ENCODE assay signal across 8 cellular contexts in genomic region chr4:105140684-105141490, GRCh38. TPM values are rescaled to one million over a fixed set of nuclear protein-coding genes. Genes with fewer than 3 reads are reported as not detected.
DNase-seq lines count a peak whose midpoint lies in the region; ATAC-seq and TF ChIP-seq lines count a peak whose summit lies in the region.

No MANE protein-coding gene starts in this region.

- H3K27me3 ChIP-seq in right lobe of liver (no peaks in the 10 kb centered on the region), tibial nerve (no peaks in the 10 kb centered on the region)

- intact Hi-C loops in right lobe of liver (cut with DNase I) (no loop called here), lower leg skin (cut with DNase I; ENCODE audit: low total_unique reads) (loop anchor here (10.0 kb wide), 1 partner anchor 334 kb away; the partner anchor contains the start of gene PPA2)

- WGBS in right lobe of liver (ENCODE audit: insufficient coverage, low coverage, low lambda C conversion rate, missing lambda C conversion rate) = 18% methylated on average over 7 of the region's 7 CpGs
- WGBS in tibial nerve, 2 donors = 41 to 47% methylated on average over 7 of the region's 7 CpGs
- WGBS in lower leg skin, 2 donors = 50% methylated on average over 7 of the region's 7 CpGs

- H3K9me3 ChIP-seq in right lobe of liver (no peaks in the 10 kb centered on the region), tibial nerve (no peaks in the 10 kb centered on the region)

- H3K27ac ChIP-seq in RWPE1 = no peak overlapping the region
- no peak overlapping the region for H3K27ac ChIP-seq in right lobe of liver
- no peak overlapping the region for H3K27ac ChIP-seq in tibial nerve

- POLR2A ChIA-PET in RWPE1 (lab: Yijun Ruan, JAX; ENCODE audit: low non-redundant PET) = no interaction called here

- DNase-seq in AG09309 (ENCODE audit: low read depth) (no peak), RWPE1 (ENCODE audit: low spot score) (peak; percentile 17), right lobe of liver (no peak), tibial nerve (ENCODE audit: low spot score in 2 of 2) (peak in 1 of 2 donors; percentile 43), 8988T (no peak), lower leg skin (ENCODE audit: low spot score in 2 of 2) (no peak)
- peak; percentile 48 for DNase-seq in central memory CD4-positive, alpha-beta T cell

- TF ChIP-seq POLR2A in right lobe of liver (IDR thresholded peaks at IDR 0.05) (no peak), tibial nerve (IDR thresholded peaks at IDR 0.05) (no peak), lower leg skin (IDR thresholded peaks at IDR 0.05) (no peak)

- no peaks in the 10 kb centered on the region for H3K36me3 ChIP-seq in right lobe of liver
- no peaks in the 10 kb centered on the region for H3K36me3 ChIP-seq in tibial nerve

- H3K4me3 ChIP-seq in AG09309 (ENCODE audit: control insufficient read depth, low read depth, low read length) = no peak overlapping the region
- H3K4me3 ChIP-seq in right lobe of liver = no peak overlapping the region
- H3K4me3 ChIP-seq in tibial nerve = no peak overlapping the region
- H3K4me3 ChIP-seq in lower leg skin (ENCODE audit: low read depth, poor library complexity, severe bottlenecking) = no peak overlapping the region

- peak; percentile 67 for TF ChIP-seq CTCF in AG09309 (IDR thresholded peaks at IDR 0.05; ENCODE audit: control insufficient read depth, insufficient read depth, low read depth, low read length, missing control alignments)
- TF ChIP-seq CTCF in RWPE1 (conservative IDR thresholded peaks at IDR 0.05; ENCODE audit: low read depth) = peak; percentile 38
- peak; percentile 67 to 74 (median 72) for TF ChIP-seq CTCF in right lobe of liver (IDR thresholded peaks at IDR 0.05)
- peak; percentile 29 to 63 (median 44) for TF ChIP-seq CTCF in tibial nerve (IDR thresholded peaks at IDR 0.05)
- TF ChIP-seq CTCF in lower leg skin (IDR thresholded peaks at IDR 0.05) = no peak

- H3K4me1 ChIP-seq in right lobe of liver (peaks cover 0 to 4% (median 0%) of the 10 kb centered on the region in 4 donors), tibial nerve (peaks cover 0 to 32% (median 0%) of the 10 kb centered on the region in 4 donors)

- ATAC-seq in GM18511 (IDR thresholded peaks at IDR 0.05; ENCODE audit: unreplicated experiment) = peak; percentile 49
- peak; percentile 82 to 93 (median 87) for ATAC-seq in right lobe of liver

- TF ChIP-seq EP300 in tibial nerve (IDR thresholded peaks at IDR 0.05) = no peak

- CTCF ChIA-PET in RWPE1 (lab: Yijun Ruan, JAX) = interaction anchor here (0.6 to 1.1 kb wide), 3 partner anchors 14 to 1127 kb away, joined by 3 read pairs; no protein-coding TSS in a partner anchor

RNA-seq across cellular contexts. Expression of gene TET2, which starts 5.8 kb away (rescaled TPM):
- 1 to 10 TPM; 5.8 to 8.8 (median 7.0) TPM for total RNA-seq in right lobe of liver
- 10 to 100 TPM; 23.2 to 29.1 (median 24.1) TPM for total RNA-seq in tibial nerve
- 10 to 100 TPM; 31.0 to 36.0 (median 32.8) TPM for total RNA-seq in lower leg skin

Comparison
In these comparisons a context has a peak if more than half of its experiments do, and no peak if none do; other contexts are left out.
1. DNase-seq: peak in RWPE1 (single experiment) and central memory CD4-positive, alpha-beta T cell (single experiment); none in AG09309 (single experiment), right lobe of liver (0 of 3), 8988T (single experiment) and lower leg skin (0 of 2).
2. CTCF ChIP-seq: peak in AG09309 (single experiment), RWPE1 (single experiment), right lobe of liver (4 of 4) and tibial nerve (5 of 5); none in lower leg skin (0 of 3).